21 cellular contexts compared by ENCODE assay signal in the genomic region with DNA sequence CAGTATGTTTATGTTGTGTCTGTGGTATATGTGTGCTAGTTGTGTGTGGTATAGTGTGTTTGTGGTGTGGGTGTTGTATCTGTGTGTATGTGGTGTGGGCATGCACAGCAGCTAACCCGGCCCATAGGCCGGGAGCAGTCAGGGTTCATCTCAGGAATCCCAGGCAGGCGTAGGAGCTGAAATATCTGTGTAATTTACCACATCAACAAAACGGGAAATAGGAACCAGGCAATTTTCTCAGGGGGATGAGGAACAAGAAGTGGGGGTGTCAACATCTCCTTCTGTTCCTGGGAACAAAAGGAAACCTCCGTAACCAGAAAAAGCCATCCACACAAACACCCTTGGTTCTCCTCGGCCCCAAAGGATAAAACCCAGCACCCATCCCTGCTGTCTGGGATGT. TPM values are rescaled to one million over a fixed set of nuclear protein-coding genes. Genes with fewer than 3 reads are reported as not detected.
"Had no signal": no experiment of that assay in that cellular context is flagged by ENCODE, and none has a peak within 500 bp of the region (broad histone marks: within the 10 kb centered on the region; RNA-seq: fewer than 3 reads in every experiment).

No MANE protein-coding gene starts in this region.

- H3K4me2 ChIP-seq: smooth muscle cell had no signal

- H3K36me3 ChIP-seq: ascending aorta, brain microvascular endothelial cell, left ventricle myocardium inferior, vagina had no signal

- H3K9me3 ChIP-seq: ascending aorta, left ventricle myocardium inferior, testis, vagina had no signal

- H3K4me3 ChIP-seq: ascending aorta, left ventricle myocardium inferior, smooth muscle cell, testis, vagina had no signal

- H3K4me1 ChIP-seq: ascending aorta, testis had no signal

- H3K27me3 ChIP-seq: ascending aorta, brain microvascular endothelial cell, testis, vagina had no signal

- H3K27ac ChIP-seq: ascending aorta, brain microvascular endothelial cell, left ventricle myocardium inferior, testis, vagina had no signal

- ATAC-seq: activated naive CD4-positive, alpha-beta T cell treated with anti-CD3 and anti-CD28 coated beads, Interleukin-2, amount 50 U/mL, for 72 hours; effector memory CD8-positive, alpha-beta T cell; esophagus mucosa; naive thymus-derived CD4-positive, alpha-beta T cell; sciatic nerve had no signal

- DNase-seq: activated CD4-positive, alpha-beta T cell treated with anti-CD3 and anti-CD28 coated beads for 1 hour; activated CD4-positive, alpha-beta T cell treated with anti-CD3 and anti-CD28 coated beads, Interleukin-2, amount 50 U/mL, for 1 hour; activated gamma-delta T cell treated with Interleukin-2 at 50 U/mL for 16 hours; activated T-cell treated with anti-CD3 and anti-CD28 coated beads, Interleukin-2, amount 50 U/mL, for 1 hour; brain microvascular endothelial cell; central memory CD4-positive, alpha-beta T cell; effector memory CD8-positive, alpha-beta T cell; hypothalamus; left ventricle myocardium inferior; naive thymus-derived CD4-positive, alpha-beta T cell; stimulated activated CD4-positive, alpha-beta T cell treated with anti-CD3 and anti-CD28 coated beads, Interleukin-15, amount 100 ng/mL, for 24 hours; stimulated activated CD8-positive, alpha-beta memory T cell treated with anti-CD3 and anti-CD28 coated beads, Interleukin-4, amount 100 ng/mL, for 48 hours; stimulated activated naive B cell treated with anti-CD40 and anti-IgM and Interleukin-4, amounts not matched to agents 10 μg/mL and 1 μg/mL and 100 μg/mL, for 72 hours; testis had no signal

RNA-seq across cellular contexts. Expression of gene ZNF488, which starts 24.5 kb away (rescaled TPM):
- total RNA-seq: ascending aorta; naive thymus-derived CD4-positive, alpha-beta T cell; posterior vena cava; vagina had no signal
- polyA plus RNA-seq: smooth muscle cell had no signal
